In the genomic region with DNA sequence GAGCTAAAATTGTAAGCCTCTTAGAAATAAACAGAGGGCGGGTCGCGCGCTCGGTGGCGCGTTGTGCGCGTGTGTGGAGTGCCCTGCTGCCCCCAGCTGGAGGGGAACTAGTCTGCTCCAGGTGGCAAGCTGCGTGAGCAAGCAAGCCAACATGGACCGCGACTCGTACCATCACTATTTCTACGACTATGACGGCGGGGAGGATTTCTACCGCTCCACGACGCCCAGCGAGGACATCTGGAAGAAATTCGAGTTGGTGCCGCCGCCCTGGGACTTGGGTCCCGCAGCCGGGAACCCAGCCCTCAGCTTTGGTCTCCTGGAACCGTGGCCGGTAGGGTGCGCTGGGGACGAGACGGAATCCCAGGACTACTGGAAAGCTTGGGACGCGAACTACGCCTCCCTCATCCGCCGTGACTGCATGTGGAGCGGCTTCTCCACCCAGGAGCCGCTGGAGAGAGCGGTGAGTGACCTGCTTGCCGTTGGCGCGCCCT, we compare ENCODE assay signal across 14 cellular contexts.
DNase-seq lines count a peak whose midpoint lies in the region; ATAC-seq and TF ChIP-seq lines count a peak whose summit lies in the region.
"Had no signal": no experiment of that assay in that cellular context is flagged by ENCODE, and none has a peak within 500 bp of the region (broad histone marks: within the 10 kb centered on the region; RNA-seq: fewer than 3 reads in every experiment).

No MANE protein-coding gene starts in this region.

- peak; percentile 66; the same call in 2 of the 3 replicates for ATAC-seq in RWPE2 (ENCODE audit: low read depth)
- no peak for ATAC-seq in GM19035 (IDR thresholded peaks at IDR 0.05; ENCODE audit: unreplicated experiment)
- ATAC-seq: sciatic nerve; stimulated activated memory B cell treated with anti-CD40 and anti-IgM and Interleukin-4, amounts not matched to agents 10 μg/mL and 1 μg/mL and 100 μg/mL, for 72 hours had no signal

- no peaks in the 10 kb centered on the region for H3K36me3 Mint-ChIP-seq in endothelial cell (ENCODE audit: low read depth, unreplicated experiment)
- H3K36me3 Mint-ChIP-seq: stimulated activated memory B cell treated with anti-CD40 and anti-IgM and Interleukin-4, amounts not matched to agents 10 μg/mL and 1 μg/mL and 100 μg/mL, for 72 hours; T-cell had no signal

- no peaks in the 10 kb centered on the region for H3F3A ChIP-seq in MM.1S (ENCODE audit: insufficient read depth, low read length)

- WGBS in mesendoderm (ENCODE audit: extremely low coverage, insufficient coverage, low lambda C conversion rate): no CpG with 5 or more reads among the region's 41 CpGs
- 3 to 27% methylated on average over 22 to 37 of the region's 41 CpGs for WGBS in lower leg skin, 2 donors

- no peaks in the 10 kb centered on the region for H3K9me3 Mint-ChIP-seq in endothelial cell (ENCODE audit: unreplicated experiment)
- H3K9me3 Mint-ChIP-seq: T-cell had no signal

- H3K18ac ChIP-seq in mesendoderm (ENCODE audit: low read length): no peak overlapping the region

- no peak for TF ChIP-seq POLR2A in lower leg skin (IDR thresholded peaks at IDR 0.05)

- H3K27me3 ChIP-seq in RWPE2 (ENCODE audit: insufficient read depth, poor library complexity, severe bottlenecking) (no peaks in the 10 kb centered on the region), mesendoderm (ENCODE audit: insufficient read depth, low read length, poor library complexity) (no peaks in the 10 kb centered on the region), MM.1S (replicated peaks; ENCODE audit: insufficient read depth, low read length) (no peaks in the 10 kb centered on the region), WERI-Rb-1 (ENCODE audit: insufficient read depth, low read depth, severe bottlenecking) (peaks cover 44% of the 10 kb centered on the region)

- H3K4me2 ChIP-seq in mesendoderm (ENCODE audit: low read length) (peak overlapping the region; percentile 50), MM.1S (ENCODE audit: low read depth, low read length) (no peak overlapping the region)

- no peak overlapping the region for H3K4ac ChIP-seq in mesendoderm (ENCODE audit: low read depth, low read length)

- H3K79me1 ChIP-seq in mesendoderm (ENCODE audit: low read length): no peaks in the 10 kb centered on the region

- no peaks in the 10 kb centered on the region for H3K9me2 ChIP-seq in MM.1S (replicated peaks; ENCODE audit: insufficient read depth, low read length)

- H3K9me3 ChIP-seq in RWPE2 (ENCODE audit: severe bottlenecking) (no peaks in the 10 kb centered on the region), MM.1S (replicated peaks; ENCODE audit: insufficient read depth, low read length) (no peaks in the 10 kb centered on the region), WERI-Rb-1 (ENCODE audit: severe bottlenecking) (no peaks in the 10 kb centered on the region)

- H3K4me3 Mint-ChIP-seq in endothelial cell (ENCODE audit: unreplicated experiment): peak overlapping the region; percentile 69
- H3K4me3 Mint-ChIP-seq: stimulated activated memory B cell treated with anti-CD40 and anti-IgM and Interleukin-4, amounts not matched to agents 10 μg/mL and 1 μg/mL and 100 μg/mL, for 72 hours had no signal

- no peak overlapping the region for H2BK5ac ChIP-seq in mesendoderm (ENCODE audit: low read length)

- H3K27ac ChIP-seq in RWPE2 (ENCODE audit: poor library complexity, severe bottlenecking) (no peak overlapping the region), mesendoderm (ENCODE audit: low read depth, low read length) (no peak overlapping the region), MM.1S (ENCODE audit: low read length) (no peak overlapping the region), WERI-Rb-1 (no peak overlapping the region)
- H3K27ac ChIP-seq: epithelial cell of prostate had no signal

- peak; percentile 41 for TF ChIP-seq CTCF in RWPE2 (IDR thresholded peaks at IDR 0.05; ENCODE audit: poor library complexity, severe bottlenecking)
- TF ChIP-seq CTCF in endothelial cell (IDR thresholded peaks at IDR 0.05; ENCODE audit: unreplicated experiment): no peak
- TF ChIP-seq CTCF in MM.1S (IDR thresholded peaks at IDR 0.05; ENCODE audit: low read length): no peak
- no peak for TF ChIP-seq CTCF in lower leg skin (IDR thresholded peaks at IDR 0.05)
- no peak for TF ChIP-seq CTCF in WERI-Rb-1 (IDR thresholded peaks at IDR 0.05; ENCODE audit: low read depth, low read length)

- H3K23ac ChIP-seq in mesendoderm (ENCODE audit: low read length): no peak overlapping the region

- peak overlapping the region; percentile 83 for H3K56ac ChIP-seq in mesendoderm (ENCODE audit: low read length)

- intact Hi-C loops in lower leg skin (cut with DNase I; ENCODE audit: low total_unique reads): no loop called here

- no peak overlapping the region for H3K27ac Mint-ChIP-seq in endothelial cell (ENCODE audit: unreplicated experiment)
- H3K27ac Mint-ChIP-seq: stimulated activated memory B cell treated with anti-CD40 and anti-IgM and Interleukin-4, amounts not matched to agents 10 μg/mL and 1 μg/mL and 100 μg/mL, for 72 hours; T-cell had no signal

- no peaks in the 10 kb centered on the region for H3K36me3 ChIP-seq in RWPE2 (ENCODE audit: low read depth)
- H3K36me3 ChIP-seq in mesendoderm (ENCODE audit: control insufficient read depth, insufficient read depth, low read length): no peaks in the 10 kb centered on the region
- no peaks in the 10 kb centered on the region for H3K36me3 ChIP-seq in MM.1S (replicated peaks; ENCODE audit: insufficient read depth, low read length)
- H3K36me3 ChIP-seq in WERI-Rb-1: no peaks in the 10 kb centered on the region

- H2BK15ac ChIP-seq in mesendoderm (replicated peaks; ENCODE audit: low read depth): no peak overlapping the region

- H3K79me2 ChIP-seq in mesendoderm (ENCODE audit: control insufficient read depth, insufficient read depth, low read length) (no peaks in the 10 kb centered on the region), MM.1S (ENCODE audit: low read length) (no peaks in the 10 kb centered on the region)

- H3K4me3 ChIP-seq in RWPE2 (ENCODE audit: severe bottlenecking) (peak overlapping the region; percentile 13), mesendoderm (ENCODE audit: low read length) (no peak overlapping the region), MM.1S (ENCODE audit: low read length) (no peak overlapping the region), lower leg skin (ENCODE audit: low read depth, poor library complexity, severe bottlenecking) (no peak overlapping the region), WERI-Rb-1 (ENCODE audit: low read depth, low read length) (no peak overlapping the region)

- no peaks in the 10 kb centered on the region for H3K27me3 Mint-ChIP-seq in endothelial cell (ENCODE audit: unreplicated experiment)

- H2AFZ ChIP-seq in MM.1S (ENCODE audit: low read length): no peak overlapping the region

- H3K4me1 Mint-ChIP-seq in endothelial cell (ENCODE audit: unreplicated experiment): no peaks in the 10 kb centered on the region
- H3K4me1 Mint-ChIP-seq: stimulated activated memory B cell treated with anti-CD40 and anti-IgM and Interleukin-4, amounts not matched to agents 10 μg/mL and 1 μg/mL and 100 μg/mL, for 72 hours had no signal

- H4K8ac ChIP-seq in mesendoderm (ENCODE audit: low read depth, low read length): no peak overlapping the region

- H2AK5ac ChIP-seq in mesendoderm (ENCODE audit: low read length): no peak overlapping the region

- no peak overlapping the region for H2BK120ac ChIP-seq in mesendoderm (ENCODE audit: low read depth, low read length)

- peak overlapping the region; percentile 55 for H3K9ac ChIP-seq in mesendoderm (ENCODE audit: low read length)
- H3K9ac ChIP-seq in MM.1S (ENCODE audit: low read length): no peak overlapping the region

- H4K5ac ChIP-seq in mesendoderm (ENCODE audit: low read length): no peak overlapping the region

- peak; percentile 30 for DNase-seq in DMS114 treated with DMSO at 0.1 percent for 48 hours (lab: John Stamatoyannopoulos, UW; ENCODE audit: unreplicated experiment)
- no peak for DNase-seq in RWPE2 (ENCODE audit: low spot score)
- peak; percentile 31 for DNase-seq in endothelial cell (ENCODE audit: low spot score)
- peak; percentile 65 for DNase-seq in mesendoderm
- DNase-seq in MM.1S: no peak
- no peak for DNase-seq in lower leg skin (ENCODE audit: low spot score in 2 of 2)
- DNase-seq in WERI-Rb-1: no peak
- DNase-seq: midbrain, MV-4-11 had no signal

- H4K20me1 ChIP-seq in MM.1S (ENCODE audit: insufficient read depth, low read length): no peaks in the 10 kb centered on the region

- H3K4me1 ChIP-seq in RWPE2 (ENCODE audit: insufficient read depth, poor library complexity, severe bottlenecking) (no peaks in the 10 kb centered on the region), mesendoderm (ENCODE audit: control insufficient read depth, low read depth, low read length) (no peaks in the 10 kb centered on the region), MM.1S (ENCODE audit: low read length) (no peaks in the 10 kb centered on the region)

Comparison
In these comparisons a context has a peak if more than half of its experiments do, and no peak if none do; other contexts are left out.
1. DNase-seq: peak in DMS114 treated with DMSO at 0.1 percent for 48 hours (single experiment), endothelial cell (single experiment) and mesendoderm (single experiment); none in RWPE2 (single experiment), MM.1S (single experiment), lower leg skin (0 of 2) and WERI-Rb-1 (single experiment).